Comparison of ENCODE assay signal across 24 cellular contexts in the genomic region with DNA sequence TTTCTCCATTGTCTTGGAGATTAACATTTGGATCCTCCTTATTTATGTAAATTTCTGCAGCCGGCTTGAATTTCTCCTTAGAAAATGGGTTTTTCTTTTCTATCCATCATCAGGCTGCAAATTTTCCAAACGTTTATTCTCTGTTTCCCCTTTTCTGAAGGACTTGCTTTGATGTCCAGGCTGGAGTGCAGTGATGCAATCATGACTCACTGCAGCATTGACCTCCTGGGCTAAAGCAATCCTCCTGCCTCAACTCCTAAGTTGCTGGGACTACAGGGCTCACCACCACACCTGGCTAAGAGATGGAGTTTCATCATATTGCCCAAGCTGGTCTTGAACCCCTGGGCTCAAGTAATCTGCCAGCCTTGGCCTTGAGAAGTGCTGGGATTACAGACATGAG.
"Had no signal": no experiment of that assay in that cellular context is flagged by ENCODE, and none has a peak within 500 bp of the region (broad histone marks: within the 10 kb centered on the region; RNA-seq: fewer than 3 reads in every experiment).

No MANE protein-coding gene starts in this region.

- ATAC-seq: gastroesophageal sphincter; lower lobe of right lung; naive thymus-derived CD4-positive, alpha-beta T cell; stimulated activated naive CD8-positive, alpha-beta T cell treated with anti-CD3 and anti-CD28 coated beads, Interleukin-15, Interleukin-2, amounts not matched to agents 100 U/mL and 50 U/mL, for 24 hours had no signal

- H3K4me1 ChIP-seq: gastroesophageal sphincter, lower lobe of right lung, sigmoid colon, thyroid gland had no signal

- H3K36me3 Mint-ChIP-seq: activated naive CD8-positive, alpha-beta T cell treated with anti-CD3 and anti-CD28 coated beads, Interleukin-2, amount 10 ng/mL, durations not matched to agents 7 days and 5 days had no signal

- H3K4me3 ChIP-seq: cardiac muscle cell, gastroesophageal sphincter, lower lobe of right lung, sigmoid colon, thyroid gland had no signal

- H3K27ac ChIP-seq: cardiac muscle cell, gastroesophageal sphincter, lower lobe of right lung, sigmoid colon, thyroid gland had no signal

- DNase-seq: activated CD4-positive, alpha-beta memory T cell treated with anti-CD3 and anti-CD28 coated beads for 36 hours; activated CD4-positive, alpha-beta T cell treated with anti-CD3 and anti-CD28 coated beads for 4 hours; activated CD4-positive, CD25-positive, alpha-beta regulatory T cell; activated effector memory CD4-positive, alpha-beta T cell treated with Interleukin-2 at 50 U/mL for 16 hours; activated naive CD4-positive, alpha-beta T cell treated with anti-CD3 and anti-CD28 coated beads for 36 hours; activated naive CD8-positive, alpha-beta T cell treated with anti-CD3 and anti-CD28 coated beads, Interleukin-2, amount 10 ng/mL, durations not matched to agents 7 days and 5 days; activated T-cell treated with anti-CD3 and anti-CD28 coated beads, Interleukin-2, amount 50 U/mL, for 48 hours; cortex of kidney; effector CD4-positive, alpha-beta T cell; head of caudate nucleus; hypothalamus; islet precursor cell; lower lobe of right lung; naive thymus-derived CD4-positive, alpha-beta T cell; occipital lobe; sigmoid colon; stimulated activated CD4-positive, alpha-beta T cell treated with anti-CD3 and anti-CD28 coated beads, Interleukin-4, amount 100 ng/mL, for 24 hours; stimulated activated naive CD8-positive, alpha-beta T cell treated with anti-CD3 and anti-CD28 coated beads, Interleukin-15, Interleukin-2, amounts not matched to agents 100 U/mL and 50 U/mL, for 24 hours; T1000; thyroid gland had no signal

- H3K27me3 Mint-ChIP-seq: activated CD4-positive, alpha-beta memory T cell treated with anti-CD3 and anti-CD28 coated beads for 36 hours; activated naive CD8-positive, alpha-beta T cell treated with anti-CD3 and anti-CD28 coated beads, Interleukin-2, amount 10 ng/mL, durations not matched to agents 7 days and 5 days; naive thymus-derived CD4-positive, alpha-beta T cell had no signal

- H3K4me1 Mint-ChIP-seq: activated naive CD8-positive, alpha-beta T cell treated with anti-CD3 and anti-CD28 coated beads, Interleukin-2, amount 10 ng/mL, durations not matched to agents 7 days and 5 days; naive thymus-derived CD4-positive, alpha-beta T cell; neural crest cell had no signal

- H3K36me3 ChIP-seq: cardiac muscle cell, gastroesophageal sphincter, lower lobe of right lung, sigmoid colon, thyroid gland had no signal

- H3K9me3 ChIP-seq: gastroesophageal sphincter, lower lobe of right lung, sigmoid colon, thyroid gland had no signal

- H3K4me3 Mint-ChIP-seq: activated CD4-positive, alpha-beta memory T cell treated with anti-CD3 and anti-CD28 coated beads for 36 hours; activated naive CD4-positive, alpha-beta T cell treated with anti-CD3 and anti-CD28 coated beads for 36 hours; activated naive CD8-positive, alpha-beta T cell treated with anti-CD3 and anti-CD28 coated beads, Interleukin-2, amount 10 ng/mL, durations not matched to agents 7 days and 5 days; naive thymus-derived CD4-positive, alpha-beta T cell; neural crest cell; T-helper 1 cell treated with Interleukin-12 subunit alpha and Interleukin-12 subunit beta and Interleukin-4 antibody, amounts not matched to agents 30 μg/mL and 1 μg/mL, for 36 hours had no signal

- H3K27ac Mint-ChIP-seq: activated CD4-positive, alpha-beta memory T cell treated with anti-CD3 and anti-CD28 coated beads for 36 hours; activated naive CD4-positive, alpha-beta T cell treated with anti-CD3 and anti-CD28 coated beads for 36 hours; activated naive CD8-positive, alpha-beta T cell treated with anti-CD3 and anti-CD28 coated beads, Interleukin-2, amount 10 ng/mL, durations not matched to agents 7 days and 5 days; naive thymus-derived CD4-positive, alpha-beta T cell; T-helper 1 cell treated with Interleukin-12 subunit alpha and Interleukin-12 subunit beta and Interleukin-4 antibody, amounts not matched to agents 30 μg/mL and 1 μg/mL, for 36 hours had no signal

- H3K27me3 ChIP-seq: cardiac muscle cell, gastroesophageal sphincter, sigmoid colon, thyroid gland had no signal

- H3K9me3 Mint-ChIP-seq: activated CD4-positive, alpha-beta memory T cell treated with anti-CD3 and anti-CD28 coated beads for 36 hours; activated naive CD8-positive, alpha-beta T cell treated with anti-CD3 and anti-CD28 coated beads, Interleukin-2, amount 10 ng/mL, durations not matched to agents 7 days and 5 days; T-helper 1 cell treated with Interleukin-12 subunit alpha and Interleukin-12 subunit beta and Interleukin-4 antibody, amounts not matched to agents 30 μg/mL and 1 μg/mL, for 36 hours had no signal
